In the genomic region with DNA sequence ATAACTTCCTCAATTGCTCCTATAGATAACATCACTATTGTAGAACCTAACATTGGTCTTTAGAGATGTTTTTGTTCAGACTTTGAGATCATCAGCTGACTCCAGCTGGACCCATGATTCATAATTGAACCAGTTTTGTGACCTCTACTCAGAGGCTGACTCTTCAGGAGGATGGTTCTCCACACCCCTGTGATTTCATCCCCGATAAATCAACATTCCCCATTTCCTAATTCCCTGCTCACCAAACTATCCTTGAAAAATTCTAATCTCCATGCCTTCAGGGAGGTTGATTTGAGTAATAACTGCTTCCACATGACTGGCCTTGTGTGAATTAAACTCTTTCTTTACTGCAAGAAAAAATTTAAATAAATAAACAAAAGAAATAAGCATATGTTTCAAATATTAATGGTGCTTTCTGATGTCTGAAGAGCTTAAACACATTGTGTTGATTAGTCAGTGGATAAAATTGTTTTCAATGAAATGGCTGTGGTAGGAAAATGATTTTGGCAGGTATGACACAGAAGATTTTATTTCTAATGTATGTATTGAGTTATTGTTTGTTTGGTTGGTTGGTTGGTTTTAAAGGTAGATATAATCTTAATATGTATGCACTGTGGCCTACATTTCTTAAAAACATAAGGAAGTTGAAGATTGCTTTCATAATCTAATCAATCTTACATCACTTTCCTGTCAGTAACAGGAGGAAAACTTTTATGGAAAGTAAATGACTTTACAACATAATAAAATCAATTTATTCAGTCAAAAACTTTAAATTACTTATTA, we compare ENCODE assay signal across 16 cellular contexts.
A peak's percentile ranks its signal among the peaks of the same experiment; 100 is the strongest.
DNase-seq lines count a peak whose midpoint lies in the region; ATAC-seq, FAIRE-seq and TF ChIP-seq lines count a peak whose summit lies in the region.
"Had no signal": no experiment of that assay in that cellular context is flagged by ENCODE, and none has a peak within 500 bp of the region (broad histone marks: within the 10 kb centered on the region; RNA-seq: fewer than 3 reads in every experiment).

No MANE protein-coding gene starts in this region.

- no peak for ATAC-seq in heart left ventricle
- ATAC-seq: upper lobe of right lung, WTC11 had no signal

- H3K4me1 ChIP-seq in MM.1S (ENCODE audit: low read length) (no peaks in the 10 kb centered on the region), heart left ventricle (no peaks in the 10 kb centered on the region)
- H3K4me1 ChIP-seq: upper lobe of right lung had no signal

- POLR2A ChIA-PET in HEK293T (lab: Yijun Ruan, JAX), result no interaction called here

- H4K20me1 ChIP-seq in MM.1S (ENCODE audit: insufficient read depth, low read length), result no peaks in the 10 kb centered on the region

- no peak overlapping the region for H3K27ac ChIP-seq in MM.1S (ENCODE audit: low read length)
- H3K27ac ChIP-seq in heart left ventricle, result no peak overlapping the region
- H3K27ac ChIP-seq: upper lobe of right lung had no signal

- H3K9me2 ChIP-seq in MM.1S (replicated peaks; ENCODE audit: insufficient read depth, low read length), result no peaks in the 10 kb centered on the region

- WGBS in heart left ventricle, 4 donors, result 0 to 78% (median 65%) methylated on average over 1 of the region's 1 CpG

- H3K27me3 ChIP-seq in kidney epithelial cell (ENCODE audit: control insufficient read depth, insufficient read depth, low read length) (no peaks in the 10 kb centered on the region), MM.1S (replicated peaks; ENCODE audit: insufficient read depth, low read length) (no peaks in the 10 kb centered on the region), heart left ventricle (no peaks in the 10 kb centered on the region)
- H3K27me3 ChIP-seq: upper lobe of right lung had no signal

- no peaks in the 10 kb centered on the region for H3F3A ChIP-seq in MM.1S (ENCODE audit: insufficient read depth, low read length)

- no peak overlapping the region for H3K4me2 ChIP-seq in MM.1S (ENCODE audit: low read depth, low read length)

- CTCF ChIA-PET in HEK293T (lab: Yijun Ruan, JAX), result no interaction called here

- TF ChIP-seq POLR2A in heart left ventricle (IDR thresholded peaks at IDR 0.05), result no peak

- no peak for TF ChIP-seq CTCF in kidney epithelial cell (IDR thresholded peaks at IDR 0.05; ENCODE audit: insufficient read depth, low read length, poor library complexity, severe bottlenecking)
- no peak for TF ChIP-seq CTCF in MM.1S (IDR thresholded peaks at IDR 0.05; ENCODE audit: low read length)
- no peak for TF ChIP-seq CTCF in heart left ventricle (IDR thresholded peaks at IDR 0.05)

- H3K36me3 ChIP-seq in kidney epithelial cell (ENCODE audit: control insufficient read depth, insufficient read depth, low read length) (no peaks in the 10 kb centered on the region), MM.1S (replicated peaks; ENCODE audit: insufficient read depth, low read length) (no peaks in the 10 kb centered on the region), heart left ventricle (no peaks in the 10 kb centered on the region)
- H3K36me3 ChIP-seq: upper lobe of right lung had no signal

- H3K4me3 ChIP-seq in kidney epithelial cell (ENCODE audit: low read depth, low read length), result no peak overlapping the region
- H3K4me3 ChIP-seq in MM.1S (ENCODE audit: low read length), result no peak overlapping the region
- H3K4me3 ChIP-seq in heart left ventricle, result no peak overlapping the region
- H3K4me3 ChIP-seq: upper lobe of right lung had no signal

- intact Hi-C loops in heart left ventricle (cut with DNase I), result no loop called here

- FAIRE-seq in HTR-8/SVneo (lab: Jason Lieb, UNC), result no peak

- no peak overlapping the region for H2AFZ ChIP-seq in MM.1S (ENCODE audit: low read length)

- H3K79me2 ChIP-seq in MM.1S (ENCODE audit: low read length), result no peaks in the 10 kb centered on the region

- no peak overlapping the region for H3K9ac ChIP-seq in MM.1S (ENCODE audit: low read length)

- DNase-seq in AG20443 (ENCODE audit: low spot score), result peak; percentile 16
- DNase-seq in HTR-8/SVneo (ENCODE audit: insufficient read length, low spot score), result peak; percentile 22
- peak; percentile 33 for DNase-seq in brain pericyte (ENCODE audit: low read depth, low spot score)
- DNase-seq in kidney epithelial cell (ENCODE audit: low read depth), result peak; percentile 38
- no peak for DNase-seq in MM.1S
- DNase-seq in HEK293T (ENCODE audit: extremely low spot score), result no peak
- DNase-seq in heart left ventricle, result no peak
- no peak for DNase-seq in SK-N-DZ (ENCODE audit: low spot score)
- DNase-seq: activated CD8-positive, alpha-beta memory T cell treated with anti-CD3 and anti-CD28 coated beads, Interleukin-2, amount 50 U/mL, for 4 hours; activated naive CD4-positive, alpha-beta T cell treated with anti-CD3 and anti-CD28 coated beads, Interleukin-2, amount 50 U/mL, for 16 hours; CD8-positive, alpha-beta memory T cell; MV-4-11; NCI-H2171; posterior cingulate gyrus; upper lobe of right lung had no signal

- H3K9me3 ChIP-seq in MM.1S (replicated peaks; ENCODE audit: insufficient read depth, low read length) (no peaks in the 10 kb centered on the region), heart left ventricle (peaks cover 0 to 4% (median 0%) of the 10 kb centered on the region in 12 donors)
- H3K9me3 ChIP-seq: upper lobe of right lung had no signal

TF ChIP-seq in HEK293T, 16 proteins besides CTCF, POLR2A, EP300 and RAD21:
- TF ChIP-seq LEF1 (IDR thresholded peaks at IDR 0.05; ENCODE audit: borderline replicate concordance) (no peak), CTBP1 (IDR thresholded peaks at IDR 0.05; ENCODE audit: borderline replicate concordance) (no peak), FOXM1 (IDR thresholded peaks at IDR 0.05; ENCODE audit: borderline replicate concordance) (no peak), NFRKB (IDR thresholded peaks at IDR 0.05) (no peak), BHLHE40 (IDR thresholded peaks at IDR 0.05; ENCODE audit: borderline replicate concordance) (no peak), HDGF (IDR thresholded peaks at IDR 0.05; ENCODE audit: borderline replicate concordance) (no peak), ARNT (IDR thresholded peaks at IDR 0.05) (no peak), FOXA1 (IDR thresholded peaks at IDR 0.05) (no peak), SP1 (IDR thresholded peaks at IDR 0.05) (no peak), ZNF384 (IDR thresholded peaks at IDR 0.05) (no peak), SUZ12 (IDR thresholded peaks at IDR 0.05) (no peak), TARDBP (IDR thresholded peaks at IDR 0.05) (no peak), ELF4 (IDR thresholded peaks at IDR 0.05) (no peak), L3MBTL2 (conservative IDR thresholded peaks at IDR 0.05) (no peak), FOXK2 (IDR thresholded peaks at IDR 0.05) (no peak)
- TF ChIP-seq, protein P1, sequence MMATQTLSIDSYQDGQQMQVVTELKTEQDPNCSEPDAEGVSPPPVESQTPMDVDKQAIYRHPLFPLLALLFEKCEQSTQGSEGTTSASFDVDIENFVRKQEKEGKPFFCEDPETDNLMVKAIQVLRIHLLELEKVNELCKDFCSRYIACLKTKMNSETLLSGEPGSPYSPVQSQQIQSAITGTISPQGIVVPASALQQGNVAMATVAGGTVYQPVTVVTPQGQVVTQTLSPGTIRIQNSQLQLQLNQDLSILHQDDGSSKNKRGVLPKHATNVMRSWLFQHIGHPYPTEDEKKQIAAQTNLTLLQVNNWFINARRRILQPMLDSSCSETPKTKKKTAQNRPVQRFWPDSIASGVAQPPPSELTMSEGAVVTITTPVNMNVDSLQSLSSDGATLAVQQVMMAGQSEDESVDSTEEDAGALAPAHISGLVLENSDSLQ (IDR thresholded peaks at IDR 0.05), result no peak

Comparison
In these comparisons a context has a peak if more than half of its experiments do, and no peak if none do; other contexts are left out.
1. DNase-seq: peak in AG20443 (single experiment), HTR-8/SVneo (single experiment), brain pericyte (single experiment) and kidney epithelial cell (single experiment); none in MM.1S (single experiment), HEK293T (single experiment), heart left ventricle (0 of 5) and SK-N-DZ (single experiment).